Comparison of ENCODE assay signal across 9 cellular contexts in the genomic region with DNA sequence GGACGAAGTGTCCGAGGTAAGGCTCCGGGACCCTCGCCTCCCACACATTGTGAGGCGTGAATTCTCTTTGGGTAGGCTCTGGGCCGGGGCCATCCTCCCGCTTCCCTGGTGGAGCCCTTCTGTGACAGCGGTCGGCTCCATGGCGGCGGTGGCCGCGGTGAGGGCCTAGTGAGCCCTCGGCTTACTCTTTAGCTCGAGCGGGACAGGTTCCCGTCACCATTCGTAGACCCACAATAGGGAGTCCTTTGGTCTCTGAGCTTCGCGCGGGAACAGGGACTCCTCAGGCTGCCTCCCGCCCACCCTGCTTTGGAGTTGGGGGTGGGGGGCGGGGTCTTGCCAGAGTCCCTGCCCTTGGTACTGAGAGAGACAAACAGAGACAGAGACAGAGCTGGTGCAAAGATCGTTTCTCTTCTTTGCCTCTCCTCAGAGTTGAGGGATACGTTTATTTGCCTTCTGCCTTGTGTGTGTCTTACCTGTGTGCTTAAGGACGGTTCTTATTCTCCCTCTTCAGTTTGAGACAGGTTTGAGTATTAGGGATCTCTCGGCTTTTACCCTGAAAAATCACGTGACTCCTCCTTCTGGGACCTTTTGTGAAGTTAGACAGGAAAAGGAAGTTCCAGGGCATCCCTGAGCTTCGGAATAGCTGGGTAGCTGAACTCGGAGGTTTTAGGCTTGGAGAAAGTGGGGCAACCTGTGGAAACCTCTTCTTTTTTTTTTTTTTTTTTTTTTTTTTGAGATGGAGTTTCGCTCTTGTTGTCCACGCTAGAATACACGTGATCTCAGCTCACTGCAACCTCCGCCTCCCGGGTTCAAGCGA. TPM values are rescaled to one million over a fixed set of nuclear protein-coding genes. Genes with fewer than 3 reads are reported as not detected.
A peak's percentile ranks its signal among the peaks of the same experiment; 100 is the strongest.
DNase-seq lines count a peak whose midpoint lies in the region; ATAC-seq, FAIRE-seq and TF ChIP-seq lines count a peak whose summit lies in the region.
"Had no signal": no experiment of that assay in that cellular context is flagged by ENCODE, and none has a peak within 500 bp of the region (broad histone marks: within the 10 kb centered on the region; RNA-seq: fewer than 3 reads in every experiment).

No MANE protein-coding gene starts in this region.

- H3K4me1 ChIP-seq in RWPE2 (ENCODE audit: insufficient read depth, poor library complexity, severe bottlenecking) (peaks cover 24% of the 10 kb centered on the region), pancreas (peaks cover 0 to 26% (median 3%) of the 10 kb centered on the region in 3 donors), transverse colon (peaks cover 18 to 48% (median 35%) of the 10 kb centered on the region in 4 donors)

- ATAC-seq in HG03175 (IDR thresholded peaks at IDR 0.05; ENCODE audit: unreplicated experiment) (peak; percentile 0), RWPE2 (ENCODE audit: low read depth) (no peak), pancreas (peak; percentile 1 to 7 (median 2)), GM21381 (IDR thresholded peaks at IDR 0.05; ENCODE audit: unreplicated experiment) (no peak)

- whole genome bisulfite sequencing in pancreas, 2 donors, result 1 to 2% methylated on average over 36 of the region's 36 CpGs
- 4% methylated on average over 29 of the region's 36 CpGs; no CpG with 5 or more reads in 1 of the 2 donors for WGBS in transverse colon (ENCODE audit: low coverage in 1 of 2), 2 donors

- H3K27ac ChIP-seq in RWPE2 (ENCODE audit: poor library complexity, severe bottlenecking), result peak overlapping the region; percentile 63
- peak overlapping the region; percentile 92 to 96 (median 94) for H3K27ac ChIP-seq in pancreas
- peak overlapping the region; percentile 94 to 99 (median 97) for H3K27ac ChIP-seq in transverse colon

- no peaks in the 10 kb centered on the region for H3K9me3 ChIP-seq in RWPE2 (ENCODE audit: severe bottlenecking)
- H3K9me3 ChIP-seq in pancreas, result no peaks in the 10 kb centered on the region
- H3K9me3 ChIP-seq in transverse colon, result no peaks in the 10 kb centered on the region

- no peak for TF ChIP-seq POLR2A in transverse colon (IDR thresholded peaks at IDR 0.05)

- H3K27me3 ChIP-seq in RWPE2 (ENCODE audit: insufficient read depth, poor library complexity, severe bottlenecking) (no peaks in the 10 kb centered on the region), pancreas (no peaks in the 10 kb centered on the region), transverse colon (no peaks in the 10 kb centered on the region)

- FAIRE-seq in pancreas (lab: Jason Lieb, UNC), result no peak
- FAIRE-seq: colon had no signal

- no peak for TF ChIP-seq EP300 in transverse colon (IDR thresholded peaks at IDR 0.05; ENCODE audit: low read depth)

- in situ Hi-C loops in transverse colon (cut with MboI; ENCODE audit: low pct_ligation_motif_present in 1 of 4, low pct_unique_long_range_greater_than_20kb in 1 of 4, low sequenced_read_pairs in 3 of 4), result loop anchor here in 1 of 4 donors (25.0 kb wide), 1 partner anchor 285 kb away; a partner anchor contains a TSS

- peak overlapping the region; percentile 62 for H3K4me3 ChIP-seq in RWPE2 (ENCODE audit: severe bottlenecking)
- peak overlapping the region; percentile 97 to 99 (median 98) for H3K4me3 ChIP-seq in pancreas
- H3K4me3 ChIP-seq in transverse colon, result peak overlapping the region; percentile 84 to 90 (median 89)

- peak; percentile 75 for DNase-seq in DMS53 (lab: John Stamatoyannopoulos, UW)
- no peak for DNase-seq in RWPE2 (ENCODE audit: low spot score)
- peak; percentile 34 for DNase-seq in activated gamma-delta T cell treated with Interleukin-2 at 50 U/mL for 16 hours
- DNase-seq in globus pallidus (ENCODE audit: low spot score), result peak; percentile 19
- DNase-seq in pancreas, result peak in 2 of 6 donors; percentile 52 to 72
- peak; percentile 36 for DNase-seq in transverse colon

- intact Hi-C loops in pancreas (cut with DNase I) (no loop called here), transverse colon (cut with DNase I; ENCODE audit: low total_unique reads) (loop anchor here (10.0 kb wide), 1 partner anchor 232 kb away; a partner anchor contains a TSS)

- H3K36me3 ChIP-seq in RWPE2 (ENCODE audit: low read depth) (peaks cover 14% of the 10 kb centered on the region; the same call in 1 of the 2 replicates), pancreas (no peaks in the 10 kb centered on the region), transverse colon (peaks cover 0 to 4% (median 0%) of the 10 kb centered on the region in 4 donors)

- no peak for TF ChIP-seq CTCF in RWPE2 (IDR thresholded peaks at IDR 0.05; ENCODE audit: poor library complexity, severe bottlenecking)
- no peak for TF ChIP-seq CTCF in pancreas (IDR thresholded peaks at IDR 0.05)
- TF ChIP-seq CTCF in transverse colon (IDR thresholded peaks at IDR 0.05), result peak in 1 of 5 experiments; percentile 3

RNA-seq across cellular contexts. Expression of a gene that starts 0.8 kb away (rescaled TPM):
- total RNA-seq in pancreas, result 10 to 100 TPM; 56.0 to 77.7 (median 64.0) TPM
- 10 to 100 TPM; 56.4 to 76.1 TPM for polyA plus RNA-seq in pancreas
- total RNA-seq in transverse colon, result 100 to 1,000 TPM; 113 to 212 (median 164) TPM

RNA-seq across cellular contexts. Expression of a gene that starts 42.5 kb away (rescaled TPM):
- total RNA-seq in pancreas (under 1 TPM in 4 of 6 donors, not detected in 2; 0.12 to 0.32 (median 0.23) TPM), transverse colon (1 to 10 TPM in 1 of 4 donors, under 1 TPM in 2, not detected in 1; 0.48 to 3.0 (median 0.82) TPM)
- 1 to 10 TPM in 1 of 2 donors, under 1 TPM in 1; 0.89 to 1.0 TPM for polyA plus RNA-seq in pancreas

RNA-seq across cellular contexts. Expression of a gene that starts 56.1 kb away (rescaled TPM):
- total RNA-seq in pancreas, result 1 to 10 TPM in 5 of 6 donors, under 1 TPM in 1; 0.97 to 5.0 (median 1.7) TPM
- polyA plus RNA-seq in pancreas, result 1 to 10 TPM; 1.9 to 3.1 TPM
- 10 to 100 TPM; 10.5 to 40.0 (median 35.6) TPM for total RNA-seq in transverse colon

Comparison
In these comparisons a context has a peak if more than half of its experiments do, and no peak if none do; other contexts are left out.
1. ATAC-seq: peak in HG03175 (single experiment) and pancreas (4 of 4); none in RWPE2 (single experiment) and GM21381 (single experiment).
2. Peak in every context shown above with its lines, with median percentiles within 50 percentile points of each other: H3K27ac ChIP-seq and H3K4me3 ChIP-seq.